Comparison of ENCODE assay signal across 32 cellular contexts in genomic region chr1:37716321-37716720, GRCh38. TPM values are rescaled to one million over a fixed set of nuclear protein-coding genes. Genes with fewer than 3 reads are reported as not detected.
"Had no signal": no experiment of that assay in that cellular context is flagged by ENCODE, and none has a peak within 500 bp of the region (broad histone marks: within the 10 kb centered on the region; RNA-seq: fewer than 3 reads in every experiment).

No MANE protein-coding gene starts in this region.

- H3K9me3 Mint-ChIP-seq: activated CD4-positive, alpha-beta memory T cell treated with anti-CD3 and anti-CD28 coated beads, Interleukin-2, amount 10 ng/mL, durations not matched to agents 7 days and 5 days; activated CD4-positive, alpha-beta T cell treated with anti-CD3 and anti-CD28 coated beads, Interleukin-2, amount 10 ng/mL, durations not matched to agents 7 days and 5 days; activated naive CD4-positive, alpha-beta T cell treated with anti-CD3 and anti-CD28 coated beads, Interleukin-2, amount 10 ng/mL, durations not matched to agents 7 days and 5 days; activated naive CD4-positive, alpha-beta T cell treated with anti-CD3 and anti-CD28 coated beads, Interleukin-2, amount 50 U/mL, for 72 hours; activated naive CD8-positive, alpha-beta T cell treated with anti-CD3 and anti-CD28 coated beads, Interleukin-2, amount 10 ng/mL, durations not matched to agents 7 days and 5 days; activated T-cell treated with anti-CD3 and anti-CD28 coated beads, Interleukin-2, amount 50 U/mL, for 24 hours; activated T-cell treated with anti-CD3 and anti-CD28 coated beads, Interleukin-2, amount 50 U/mL, for 72 hours; brain; central memory CD8-positive, alpha-beta T cell; dendritic cell treated with granulocyte-macrophage colony-stimulating factor and Interleukin-4, amounts not matched to agents 40 ng/mL and 50 ng/mL, for 4 days; endodermal cell; WTC11 had no signal

- ATAC-seq: activated naive CD4-positive, alpha-beta T cell treated with anti-CD3 and anti-CD28 coated beads, Interleukin-2, amount 50 U/mL, for 72 hours; activated T-cell treated with anti-CD3 and anti-CD28 coated beads, Interleukin-2, amount 50 U/mL, for 72 hours; esophagus mucosa; WTC11 had no signal

- H3K27me3 Mint-ChIP-seq: activated CD4-positive, alpha-beta memory T cell treated with anti-CD3 and anti-CD28 coated beads, Interleukin-2, amount 10 ng/mL, durations not matched to agents 7 days and 5 days; activated CD4-positive, alpha-beta T cell treated with anti-CD3 and anti-CD28 coated beads, Interleukin-2, amount 10 ng/mL, durations not matched to agents 7 days and 5 days; activated T-cell treated with anti-CD3 and anti-CD28 coated beads, Interleukin-2, amount 50 U/mL, for 24 hours; central memory CD8-positive, alpha-beta T cell; dendritic cell treated with granulocyte-macrophage colony-stimulating factor and Interleukin-4, amounts not matched to agents 40 ng/mL and 50 ng/mL, for 4 days had no signal

- H3K27me3 ChIP-seq: ascending aorta, breast epithelium, cardiac muscle cell, dorsolateral prefrontal cortex had no signal

- H3K4me3 ChIP-seq: ascending aorta, breast epithelium, cardiac muscle cell, coronary artery, dorsolateral prefrontal cortex had no signal

- H3K4me1 ChIP-seq: ascending aorta, breast epithelium had no signal

- H3K4me1 Mint-ChIP-seq: activated CD4-positive, alpha-beta memory T cell treated with anti-CD3 and anti-CD28 coated beads, Interleukin-2, amount 10 ng/mL, durations not matched to agents 7 days and 5 days; activated CD4-positive, alpha-beta T cell treated with anti-CD3 and anti-CD28 coated beads, Interleukin-2, amount 10 ng/mL, durations not matched to agents 7 days and 5 days; activated naive CD4-positive, alpha-beta T cell treated with anti-CD3 and anti-CD28 coated beads, Interleukin-2, amount 10 ng/mL, durations not matched to agents 7 days and 5 days; activated naive CD8-positive, alpha-beta T cell treated with anti-CD3 and anti-CD28 coated beads, Interleukin-2, amount 10 ng/mL, durations not matched to agents 7 days and 5 days; brain; central memory CD8-positive, alpha-beta T cell; endodermal cell; WTC11 had no signal

- FAIRE-seq: frontal cortex, TTC549 had no signal

- H3K36me3 Mint-ChIP-seq: activated naive CD4-positive, alpha-beta T cell treated with anti-CD3 and anti-CD28 coated beads, Interleukin-2, amount 10 ng/mL, durations not matched to agents 7 days and 5 days; activated naive CD4-positive, alpha-beta T cell treated with anti-CD3 and anti-CD28 coated beads, Interleukin-2, amount 50 U/mL, for 72 hours; brain; WTC11 had no signal

- H3K4me3 Mint-ChIP-seq: activated CD4-positive, alpha-beta memory T cell treated with anti-CD3 and anti-CD28 coated beads, Interleukin-2, amount 10 ng/mL, durations not matched to agents 7 days and 5 days; activated CD4-positive, alpha-beta T cell treated with anti-CD3 and anti-CD28 coated beads, Interleukin-2, amount 10 ng/mL, durations not matched to agents 7 days and 5 days; activated naive CD4-positive, alpha-beta T cell treated with anti-CD3 and anti-CD28 coated beads, Interleukin-2, amount 10 ng/mL, durations not matched to agents 7 days and 5 days; activated naive CD8-positive, alpha-beta T cell treated with anti-CD3 and anti-CD28 coated beads, Interleukin-2, amount 10 ng/mL, durations not matched to agents 7 days and 5 days; activated T-cell treated with anti-CD3 and anti-CD28 coated beads, Interleukin-2, amount 50 U/mL, for 24 hours; activated T-cell treated with anti-CD3 and anti-CD28 coated beads, Interleukin-2, amount 50 U/mL, for 72 hours; brain; central memory CD8-positive, alpha-beta T cell; dendritic cell treated with granulocyte-macrophage colony-stimulating factor and Interleukin-4, amounts not matched to agents 40 ng/mL and 50 ng/mL, for 4 days; endodermal cell; WTC11 had no signal

- H3K36me3 ChIP-seq: ascending aorta, breast epithelium, cardiac muscle cell had no signal

- H3K27ac ChIP-seq: ascending aorta, breast epithelium, cardiac muscle cell, coronary artery, dorsolateral prefrontal cortex, VCaP had no signal

- H3K9me3 ChIP-seq: ascending aorta, breast epithelium had no signal

- DNase-seq: activated CD4-positive, alpha-beta memory T cell treated with anti-CD3 and anti-CD28 coated beads, Interleukin-2, amount 10 ng/mL, durations not matched to agents 7 days and 5 days; activated CD4-positive, alpha-beta T cell treated with anti-CD3 and anti-CD28 coated beads for 1 hour; activated CD4-positive, alpha-beta T cell treated with anti-CD3 and anti-CD28 coated beads for 4 hours; activated CD4-positive, alpha-beta T cell treated with anti-CD3 and anti-CD28 coated beads, Interleukin-2, amount 10 ng/mL, durations not matched to agents 7 days and 5 days; activated CD4-positive, alpha-beta T cell treated with anti-CD3 and anti-CD28 coated beads, Interleukin-2, amount 50 U/mL, for 4 hours; activated CD8-positive, alpha-beta memory T cell treated with anti-CD3 and anti-CD28 coated beads, Interleukin-2, amount 50 U/mL, for 48 hours; activated gamma-delta T cell; activated naive CD4-positive, alpha-beta T cell; activated naive CD4-positive, alpha-beta T cell treated with anti-CD3 and anti-CD28 coated beads, Interleukin-2, amount 10 ng/mL, durations not matched to agents 7 days and 5 days; activated naive CD8-positive, alpha-beta T cell treated with anti-CD3 and anti-CD28 coated beads, Interleukin-2, amount 10 ng/mL, durations not matched to agents 7 days and 5 days; activated T-cell treated with anti-CD3 and anti-CD28 coated beads for 4 hours; activated T-cell treated with anti-CD3 and anti-CD28 coated beads, Interleukin-2, amount 50 U/mL, for 24 hours; activated T-cell treated with anti-CD3 and anti-CD28 coated beads, Interleukin-2, amount 50 U/mL, for 72 hours; dorsolateral prefrontal cortex; effector memory CD4-positive, alpha-beta T cell; endodermal cell; foreskin fibroblast; T-helper 2 cell had no signal

- H3K27ac Mint-ChIP-seq: activated CD4-positive, alpha-beta memory T cell treated with anti-CD3 and anti-CD28 coated beads, Interleukin-2, amount 10 ng/mL, durations not matched to agents 7 days and 5 days; activated CD4-positive, alpha-beta T cell treated with anti-CD3 and anti-CD28 coated beads, Interleukin-2, amount 10 ng/mL, durations not matched to agents 7 days and 5 days; activated naive CD4-positive, alpha-beta T cell treated with anti-CD3 and anti-CD28 coated beads, Interleukin-2, amount 10 ng/mL, durations not matched to agents 7 days and 5 days; activated naive CD8-positive, alpha-beta T cell treated with anti-CD3 and anti-CD28 coated beads, Interleukin-2, amount 10 ng/mL, durations not matched to agents 7 days and 5 days; activated T-cell treated with anti-CD3 and anti-CD28 coated beads, Interleukin-2, amount 50 U/mL, for 24 hours; activated T-cell treated with anti-CD3 and anti-CD28 coated beads, Interleukin-2, amount 50 U/mL, for 72 hours; brain; dendritic cell treated with granulocyte-macrophage colony-stimulating factor and Interleukin-4, amounts not matched to agents 40 ng/mL and 50 ng/mL, for 4 days; endodermal cell; WTC11 had no signal

RNA-seq across cellular contexts. Expression of gene EPHA10, which starts 48.6 kb away (rescaled TPM):
- total RNA-seq: activated CD4-positive, alpha-beta memory T cell treated with anti-CD3 and anti-CD28 coated beads, Interleukin-2, amount 10 ng/mL, durations not matched to agents 7 days and 5 days; activated CD4-positive, alpha-beta T cell treated with anti-CD3 and anti-CD28 coated beads, Interleukin-2, amount 10 ng/mL, durations not matched to agents 7 days and 5 days; activated naive CD8-positive, alpha-beta T cell treated with anti-CD3 and anti-CD28 coated beads, Interleukin-2, amount 10 ng/mL, durations not matched to agents 7 days and 5 days; cardiac muscle cell; T-helper 1 cell treated with Interleukin-12 subunit alpha and Interleukin-12 subunit beta and Interleukin-4 antibody, amounts not matched to agents 30 ng/mL and 1 ng/mL, for 36 hours had no signal
